9 cellular contexts compared by ENCODE assay signal in genomic region chrX:72309297-72310071, GRCh38. TPM values are rescaled to one million over a fixed set of nuclear protein-coding genes. Genes with fewer than 3 reads are reported as not detected.
DNase-seq lines count a peak whose midpoint lies in the region; FAIRE-seq and TF ChIP-seq lines count a peak whose summit lies in the region.
"Had no signal": no experiment of that assay in that cellular context is flagged by ENCODE, and none has a peak within 500 bp of the region (broad histone marks: within the 10 kb centered on the region; RNA-seq: fewer than 3 reads in every experiment).

No MANE protein-coding gene starts in this region.

- no peak overlapping the region for H3K9ac ChIP-seq in BLaER1
- no peak overlapping the region for H3K9ac ChIP-seq in endothelial cell of umbilical vein (replicated peaks; ENCODE audit: extremely low read depth, insufficient read depth, low read length)

- H3K27me3 ChIP-seq in BLaER1 = peaks cover 60% of the 10 kb centered on the region
- H3K27me3 ChIP-seq in endothelial cell of umbilical vein (ENCODE audit: control insufficient read depth in 2 of 2, insufficient read depth in 2 of 2, low read length in 2 of 2) = peaks cover 22 to 42% of the 10 kb centered on the region in 2 experiments

- CTCF ChIA-PET in endothelial cell of umbilical vein (lab: Charles Lee) = interaction anchor here (1.3 to 1.4 kb wide), 3 partner anchors 12 to 231 kb away, joined by 3 to 8 read pairs (median 5); partner anchors contain the start of gene RPS4X

- H3K4me1 Mint-ChIP-seq in nephron = peaks cover 27% of the 10 kb centered on the region

- TF ChIP-seq CTCF in endothelial cell of umbilical vein (IDR thresholded peaks at IDR 0.05; ENCODE audit: extremely low read depth in 1 of 2, insufficient read depth in 1 of 2, low read depth in 1 of 2, low read length in 2 of 2) (no peak), nephron (IDR thresholded peaks at IDR 0.05; ENCODE audit: unreplicated experiment in 3 of 3) (no peak), GM13976 (IDR thresholded peaks at IDR 0.05; ENCODE audit: borderline replicate concordance, control extremely low read depth, extremely low read depth, insufficient read depth, missing control alignments) (no peak)

- intact Hi-C loops in endothelial cell of umbilical vein (cut with micrococcal nuclease) = no loop called here

- H4K20me1 ChIP-seq in BLaER1 (peaks cover 39% of the 10 kb centered on the region), endothelial cell of umbilical vein (replicated peaks; ENCODE audit: control insufficient read depth, extremely low read depth, insufficient read depth, low read length) (no peaks in the 10 kb centered on the region)

- H3K9me3 ChIP-seq in BLaER1 (peaks cover 18% of the 10 kb centered on the region; the same call in 1 of the 2 replicates), endothelial cell of umbilical vein (replicated peaks; ENCODE audit: control insufficient read depth, insufficient read depth, low read length) (no peaks in the 10 kb centered on the region)

- H3K4me1 ChIP-seq in BLaER1 (peaks cover 7% of the 10 kb centered on the region), endothelial cell of umbilical vein (ENCODE audit: control insufficient read depth, extremely low read depth, insufficient read depth, low read length) (peaks cover 22% of the 10 kb centered on the region)

- no peaks in the 10 kb centered on the region for H3K36me3 Mint-ChIP-seq in nephron (ENCODE audit: low read depth)

- H3K27ac ChIP-seq in BLaER1 (no peak overlapping the region), endothelial cell of umbilical vein (ENCODE audit: insufficient read depth, low read depth, low read length) (no peak overlapping the region)

- H3K4me3 Mint-ChIP-seq in nephron = peak overlapping the region; percentile 63 to 78 (median 76)

- H3K79me2 ChIP-seq in endothelial cell of umbilical vein (ENCODE audit: control insufficient read depth, insufficient read depth, low read length) = no peaks in the 10 kb centered on the region

- H3K4me3 ChIP-seq in BLaER1 (no peak overlapping the region), endothelial cell of umbilical vein (replicated peaks in 1 of 3; ENCODE audit: insufficient read depth in 1 of 3, low read depth in 1 of 3, low read length in 3 of 3) (peak overlapping the region in 1 of 3 experiments; percentile 21)

- BruUV-seq in endothelial cell of umbilical vein (replicated peaks; lab: Mats Ljungman, UMichigan) = no TSS peak

- peak overlapping the region; percentile 60 for H3K4me2 ChIP-seq in BLaER1
- peak overlapping the region; percentile 60 for H3K4me2 ChIP-seq in endothelial cell of umbilical vein (ENCODE audit: insufficient read depth, low read length)

- no peaks in the 10 kb centered on the region for H3K9me1 ChIP-seq in endothelial cell of umbilical vein (replicated peaks; ENCODE audit: control insufficient read depth, extremely low read depth, insufficient read depth, low read length)

- in situ Hi-C loops in GM13976 (cut with MboI; ENCODE audit: low sequenced_read_pairs, unreplicated experiment) = no loop called here

- H3K9me3 Mint-ChIP-seq in nephron = peaks cover 2% of the 10 kb centered on the region
- H3K9me3 Mint-ChIP-seq: activated T-cell treated with anti-CD3 and anti-CD28 coated beads, Interleukin-2, amount 50 U/mL, for 4 hours had no signal

- peak; percentile 18 for FAIRE-seq in endothelial cell of umbilical vein (lab: Jason Lieb, UNC)

- no peak overlapping the region for H2AFZ ChIP-seq in endothelial cell of umbilical vein (ENCODE audit: low read depth, low read length)

- H3K27me3 Mint-ChIP-seq in nephron (ENCODE audit: low read depth) = peaks cover 38% of the 10 kb centered on the region

- POLR2A ChIA-PET in endothelial cell of umbilical vein (lab: Charles Lee) = interaction anchor here (1.3 kb wide), 1 partner anchor 32 kb away, joined by 4 read pairs; the partner anchor contains the start of gene RPS4X

- H3K27ac Mint-ChIP-seq in nephron = no peak overlapping the region

- DNase-seq in M059J (ENCODE audit: low read depth) (peak; percentile 33), endothelial cell of umbilical vein (ENCODE audit: low read depth, low spot score) (no peak), Ammon's horn (ENCODE audit: low spot score) (no peak), GM13976 (ENCODE audit: low spot score) (no peak), dedifferentiated amniotic fluid mesenchymal stem cell (ENCODE audit: extremely low spot score) (no peak), 8988T (no peak)
- DNase-seq: activated T-cell treated with anti-CD3 and anti-CD28 coated beads, Interleukin-2, amount 50 U/mL, for 4 hours had no signal

- H3K36me3 ChIP-seq in BLaER1 (no peaks in the 10 kb centered on the region), endothelial cell of umbilical vein (ENCODE audit: control insufficient read depth in 2 of 2, extremely low read depth in 1 of 2, insufficient read depth in 2 of 2, low read length in 2 of 2) (no peaks in the 10 kb centered on the region)

- dilution Hi-C loops in endothelial cell of umbilical vein (cut with MboI; ENCODE audit: extremely low pct_ligation_motif_present, low sequenced_read_pairs) = no loop called here

- TF ChIP-seq POLR2A in endothelial cell of umbilical vein (IDR thresholded peaks at IDR 0.05; ENCODE audit: low read depth, low read length) = no peak

TF ChIP-seq in endothelial cell of umbilical vein, 7 proteins besides CTCF, POLR2A, EP300 and RAD21:
- no peak for TF ChIP-seq JUN (IDR thresholded peaks at IDR 0.05; ENCODE audit: borderline replicate concordance, insufficient read depth, insufficient read length, low read depth)
- TF ChIP-seq GATA2 (IDR thresholded peaks at IDR 0.05; ENCODE audit: insufficient read depth, insufficient read length, low read depth, low read length) = no peak
- TF ChIP-seq EZH2 (IDR thresholded peaks at IDR 0.05; ENCODE audit: borderline replicate concordance, low read depth, low read length, severe bottlenecking) = no peak
- TF ChIP-seq, protein P1, sequence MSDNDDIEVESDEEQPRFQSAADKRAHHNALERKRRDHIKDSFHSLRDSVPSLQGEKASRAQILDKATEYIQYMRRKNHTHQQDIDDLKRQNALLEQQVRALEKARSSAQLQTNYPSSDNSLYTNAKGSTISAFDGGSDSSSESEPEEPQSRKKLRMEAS (IDR thresholded peaks at IDR 0.05; ENCODE audit: insufficient read depth, insufficient read length) = no peak
- TF ChIP-seq FOS (IDR thresholded peaks at IDR 0.05; ENCODE audit: borderline replicate concordance, insufficient read depth, low read length) = no peak
- no peak for TF ChIP-seq POLR2AphosphoS5 (IDR thresholded peaks at IDR 0.05; ENCODE audit: insufficient read depth, low read depth, low read length)
- TF ChIP-seq MYC (IDR thresholded peaks at IDR 0.05; ENCODE audit: low read depth, low read length) = no peak

RNA-seq across cellular contexts. Expression of gene CITED1, which starts 3.8 kb away (rescaled TPM):
- total RNA-seq in M059J (2014; rRNA removed; shearing (Covaris generic)) = 0.59 TPM in 1 of 2 replicates, not detected in the other
- 0.83 TPM in 1 of 2 replicates, not detected in the other for total RNA-seq in endothelial cell of umbilical vein
- not detected in 2 replicates for polyA plus RNA-seq in endothelial cell of umbilical vein
- polyA plus RNA-seq in endothelial cell of umbilical vein (2011; cell fraction: cytosol; rRNA removed) = not detected in 2 replicates
- 0.24 and 0.64 TPM in 2 replicates for polyA plus RNA-seq in endothelial cell of umbilical vein (2011; cell fraction: nucleus; rRNA removed)
- not detected in 2 replicates for polyA plus RNA-seq in endothelial cell of umbilical vein (2012)
- polyA minus RNA-seq in endothelial cell of umbilical vein = not detected in 2 replicates
- not detected for polyA minus RNA-seq in endothelial cell of umbilical vein (2011; cell fraction: cytosol; rRNA and poly(A)+ RNA removed)
- polyA minus RNA-seq in endothelial cell of umbilical vein (2011; cell fraction: nucleus; rRNA and poly(A)+ RNA removed) = not detected in 2 replicates
- total RNA-seq: activated T-cell treated with anti-CD3 and anti-CD28 coated beads, Interleukin-2, amount 50 U/mL, for 4 hours had no signal

RNA-seq across cellular contexts. Expression of gene RPS4X, which starts 32.4 kb away (rescaled TPM):
- total RNA-seq in M059J (2014; rRNA removed; shearing (Covaris generic)) = 986 and 1,141 TPM in 2 replicates
- 676 and 716 TPM in 2 replicates for total RNA-seq in endothelial cell of umbilical vein
- polyA plus RNA-seq in endothelial cell of umbilical vein = 890 and 1,035 TPM in 2 replicates
- polyA plus RNA-seq in endothelial cell of umbilical vein (2011; cell fraction: cytosol; rRNA removed) = 1,247 and 1,440 TPM in 2 replicates
- polyA plus RNA-seq in endothelial cell of umbilical vein (2011; cell fraction: nucleus; rRNA removed) = 378 and 499 TPM in 2 replicates
- 1,219 and 1,380 TPM in 2 replicates for polyA plus RNA-seq in endothelial cell of umbilical vein (2012)
- 511 and 618 TPM in 2 replicates for polyA minus RNA-seq in endothelial cell of umbilical vein
- polyA minus RNA-seq in endothelial cell of umbilical vein (2011; cell fraction: cytosol; rRNA and poly(A)+ RNA removed) = 697 TPM
- 77.3 and 107 TPM in 2 replicates for polyA minus RNA-seq in endothelial cell of umbilical vein (2011; cell fraction: nucleus; rRNA and poly(A)+ RNA removed)
